Comparison of ENCODE assay signal across 8 cellular contexts in genomic region chr3:16516695-16517481, GRCh38. TPM values are rescaled to one million over a fixed set of nuclear protein-coding genes. Genes with fewer than 3 reads are reported as not detected.
A peak's percentile ranks its signal among the peaks of the same experiment; 100 is the strongest.
DNase-seq lines count a peak whose midpoint lies in the region; ATAC-seq and TF ChIP-seq lines count a peak whose summit lies in the region.

No MANE protein-coding gene starts in this region.

- intact Hi-C loops in CD8-positive, alpha-beta T cell (cut with DNase I, micrococcal nuclease) = no loop called here
- intact Hi-C loops in body of pancreas (cut with DNase I) = no loop called here

- H3K27me3 Mint-ChIP-seq in CD8-positive, alpha-beta T cell (ENCODE audit: low read depth) = no peaks in the 10 kb centered on the region

- H3K4me3 ChIP-seq in CD8-positive, alpha-beta T cell (ENCODE audit: low read depth, low read length) = no peak overlapping the region
- no peak overlapping the region for H3K4me3 ChIP-seq in astrocyte of the spinal cord (ENCODE audit: low read depth, low read length)
- H3K4me3 ChIP-seq in body of pancreas = no peak overlapping the region

- DNase-seq in CD8-positive, alpha-beta T cell = no peak
- DNase-seq in NCI-H1930 (lab: John Stamatoyannopoulos, UW) (peak; percentile 25 to 37), astrocyte of the spinal cord (ENCODE audit: low read depth, low spot score) (peak; percentile 71), kidney glomerular epithelial cell (lab: John Stamatoyannopoulos, UW) (peak; percentile 48), middle frontal gyrus (ENCODE audit: extremely low spot score, low spot score) (no peak), NCI-H128 (lab: John Stamatoyannopoulos, UW; ENCODE audit: unreplicated experiment) (no peak), body of pancreas (no peak)

- H3K9me3 Mint-ChIP-seq in CD8-positive, alpha-beta T cell = peaks cover 3% of the 10 kb centered on the region

- H3K36me3 ChIP-seq in CD8-positive, alpha-beta T cell (ENCODE audit: insufficient read depth, low read length) = no peaks in the 10 kb centered on the region
- H3K36me3 ChIP-seq in body of pancreas (replicated peaks in 1 of 2; ENCODE audit: insufficient read depth in 1 of 2, low read depth in 2 of 2) = no peaks in the 10 kb centered on the region

- H3K9me3 ChIP-seq in CD8-positive, alpha-beta T cell (ENCODE audit: low read length) = no peaks in the 10 kb centered on the region
- H3K9me3 ChIP-seq in body of pancreas = no peaks in the 10 kb centered on the region

- H3K27me3 ChIP-seq in CD8-positive, alpha-beta T cell (ENCODE audit: insufficient read depth, low read length) = no peaks in the 10 kb centered on the region
- peaks cover 0 to 9% of the 10 kb centered on the region in 2 donors for H3K27me3 ChIP-seq in body of pancreas

- no peak for ATAC-seq in CD8-positive, alpha-beta T cell
- ATAC-seq in GM19043 (IDR thresholded peaks at IDR 0.05; ENCODE audit: low read depth, unreplicated experiment) (peak; percentile 21), body of pancreas (no peak)

- no peak for TF ChIP-seq POLR2A in body of pancreas (IDR thresholded peaks at IDR 0.05)

- peaks cover 55% of the 10 kb centered on the region for H3K4me1 Mint-ChIP-seq in CD8-positive, alpha-beta T cell (ENCODE audit: low read depth)

- in situ Hi-C loops in astrocyte of the spinal cord (cut with HindIII; ENCODE audit: low sequenced_read_pairs) = no loop called here

- no peak for TF ChIP-seq CTCF in CD8-positive, alpha-beta T cell (IDR thresholded peaks at IDR 0.05)
- TF ChIP-seq CTCF in astrocyte of the spinal cord (IDR thresholded peaks at IDR 0.05; ENCODE audit: low read depth, low read length) (peak; percentile 66), body of pancreas (IDR thresholded peaks at IDR 0.05) (peak in 3 of 7 experiments; percentile 27 to 38 (median 31))

- H3K27ac ChIP-seq in CD8-positive, alpha-beta T cell (ENCODE audit: low read depth, low read length) = no peak overlapping the region
- no peak overlapping the region for H3K27ac ChIP-seq in body of pancreas

- CTCF ChIA-PET in CD8-positive, alpha-beta T cell (lab: Charles Lee) = interaction anchor here (0.6 to 3.3 kb wide), 8 partner anchors 12 to 227 kb away, joined by 3 to 15 read pairs (median 8); no protein-coding TSS in a partner anchor

- peak overlapping the region; percentile 16 for H3K27ac Mint-ChIP-seq in CD8-positive, alpha-beta T cell

- peak overlapping the region; percentile 96 for H3K4me3 Mint-ChIP-seq in CD8-positive, alpha-beta T cell

- peaks cover 11% of the 10 kb centered on the region for H3K36me3 Mint-ChIP-seq in CD8-positive, alpha-beta T cell

- 39 to 45% methylated on average over 1 to 6 of the region's 6 CpGs for WGBS in body of pancreas, 2 donors

- POLR2A ChIA-PET in CD8-positive, alpha-beta T cell (lab: Charles Lee) = interaction anchor here (0.8 to 1.8 kb wide), 7 partner anchors 19 to 252 kb away, joined by 3 to 8 read pairs (median 4); partner anchors contain the start of genes DPH3 and OXNAD1

- H3K4me1 ChIP-seq in CD8-positive, alpha-beta T cell (ENCODE audit: insufficient read depth, low read length) = peaks cover 42% of the 10 kb centered on the region
- H3K4me1 ChIP-seq in body of pancreas = peaks cover 13% of the 10 kb centered on the region

RNA-seq across cellular contexts. Expression of gene RFTN1, which starts 3.4 kb away (rescaled TPM):
- 10 to 100 TPM; 72.9 to 75.2 TPM for total RNA-seq in CD8-positive, alpha-beta T cell
- total RNA-seq in body of pancreas = 10 to 100 TPM in 1 of 2 donors, 1 to 10 TPM in 1; 6.5 to 28.0 TPM

Comparison
In these comparisons a context has a peak if more than half of its experiments do, and no peak if none do; other contexts are left out.
1. DNase-seq: peak in NCI-H1930 (2 of 2), astrocyte of the spinal cord (single experiment) and kidney glomerular epithelial cell (single experiment); none in CD8-positive, alpha-beta T cell (0 of 7), middle frontal gyrus (single experiment), NCI-H128 (single experiment) and body of pancreas (0 of 4).